Comparison of ENCODE assay signal across 18 cellular contexts in genomic region chr5:3077684-3078083, GRCh38.
DNase-seq lines count a peak whose midpoint lies in the region; ATAC-seq and TF ChIP-seq lines count a peak whose summit lies in the region.
"Had no signal": no experiment of that assay in that cellular context is flagged by ENCODE, and none has a peak within 500 bp of the region (broad histone marks: within the 10 kb centered on the region; RNA-seq: fewer than 3 reads in every experiment).

No MANE protein-coding gene starts in this region.

- H3K4me3 ChIP-seq in H7 (ENCODE audit: insufficient read depth, low read depth, low read length) (no peak overlapping the region), heart right ventricle (no peak overlapping the region)
- H3K4me3 ChIP-seq: BLaER1 had no signal

- CTCF ChIA-PET in WTC11 (lab: Charles Lee), result interaction anchor here (0.6 to 1.7 kb wide), 5 partner anchors 10 to 1288 kb away, joined by 3 to 8 read pairs (median 3); no protein-coding TSS in a partner anchor

- ATAC-seq in WTC11 (peak; percentile 78), heart right ventricle (no peak), T-helper 17 cell (no peak)

- H3K4me3 Mint-ChIP-seq in WTC11 (no peak overlapping the region), glutamatergic neuron (ENCODE audit: unreplicated experiment) (no peak overlapping the region), neural crest cell (no peak overlapping the region), T-helper 17 cell (no peak overlapping the region)
- H3K4me3 Mint-ChIP-seq: CD14-positive monocyte; CD4-positive, alpha-beta memory T cell had no signal

- no peak overlapping the region for H3K27ac ChIP-seq in heart right ventricle
- H3K27ac ChIP-seq: BLaER1 had no signal

- H3K4me1 Mint-ChIP-seq in WTC11, result peaks cover 8% of the 10 kb centered on the region; the same call in 1 of the 2 replicates
- H3K4me1 Mint-ChIP-seq in glutamatergic neuron (ENCODE audit: low read depth, unreplicated experiment), result peaks cover 3% of the 10 kb centered on the region
- H3K4me1 Mint-ChIP-seq in neural crest cell, result no peaks in the 10 kb centered on the region
- no peaks in the 10 kb centered on the region for H3K4me1 Mint-ChIP-seq in T-helper 17 cell
- H3K4me1 Mint-ChIP-seq: CD14-positive monocyte; CD4-positive, alpha-beta memory T cell had no signal

- POLR2A ChIA-PET in WTC11 (lab: Charles Lee), result no interaction called here

- no peak for TF ChIP-seq CTCF in WTC11 (IDR thresholded peaks at IDR 0.05)
- no peak for TF ChIP-seq CTCF in glutamatergic neuron (IDR thresholded peaks at IDR 0.05; ENCODE audit: partially characterized antibody, unreplicated experiment)
- TF ChIP-seq CTCF in neural crest cell (conservative IDR thresholded peaks at IDR 0.05), result no peak
- no peak for TF ChIP-seq CTCF in heart right ventricle (IDR thresholded peaks at IDR 0.05)

- H3K9me3 ChIP-seq in heart right ventricle (peaks cover 0 to 41% (median 5%) of the 10 kb centered on the region in 11 donors), T-helper 17 cell (ENCODE audit: control insufficient read depth, low read length, poor library complexity, severe bottlenecking) (no peaks in the 10 kb centered on the region)

- intact Hi-C loops in heart right ventricle (cut with DNase I), result no loop called here

- peaks cover 12% of the 10 kb centered on the region for H3K9me3 Mint-ChIP-seq in WTC11
- H3K9me3 Mint-ChIP-seq in glutamatergic neuron (ENCODE audit: unreplicated experiment), result peaks cover 18% of the 10 kb centered on the region
- peaks cover 16% of the 10 kb centered on the region for H3K9me3 Mint-ChIP-seq in neural crest cell

- H3K36me3 ChIP-seq in H7 (replicated peaks; ENCODE audit: control insufficient read depth, insufficient read depth, low read length), result no peaks in the 10 kb centered on the region
- no peaks in the 10 kb centered on the region for H3K36me3 ChIP-seq in heart right ventricle
- H3K36me3 ChIP-seq: BLaER1 had no signal

- no peak overlapping the region for H3K27ac Mint-ChIP-seq in WTC11
- peak overlapping the region; percentile 68 for H3K27ac Mint-ChIP-seq in glutamatergic neuron (ENCODE audit: unreplicated experiment)
- peak overlapping the region; percentile 80 for H3K27ac Mint-ChIP-seq in neural crest cell (ENCODE audit: unreplicated experiment)
- H3K27ac Mint-ChIP-seq in T-helper 17 cell, result no peak overlapping the region
- H3K27ac Mint-ChIP-seq: CD14-positive monocyte; CD4-positive, alpha-beta memory T cell had no signal

- H3K4me1 ChIP-seq in heart right ventricle, result no peaks in the 10 kb centered on the region
- H3K4me1 ChIP-seq: BLaER1 had no signal

- H3K36me3 Mint-ChIP-seq in WTC11, result peaks cover 8% of the 10 kb centered on the region; the same call in 1 of the 2 replicates
- peaks cover 15% of the 10 kb centered on the region for H3K36me3 Mint-ChIP-seq in glutamatergic neuron (ENCODE audit: unreplicated experiment)
- peaks cover 3% of the 10 kb centered on the region for H3K36me3 Mint-ChIP-seq in neural crest cell (ENCODE audit: low read depth)
- no peaks in the 10 kb centered on the region for H3K36me3 Mint-ChIP-seq in T-helper 17 cell (ENCODE audit: low read depth)
- H3K36me3 Mint-ChIP-seq: CD14-positive monocyte had no signal

- H3K27me3 Mint-ChIP-seq in WTC11 (ENCODE audit: low read depth) (peaks cover 8% of the 10 kb centered on the region), glutamatergic neuron (ENCODE audit: unreplicated experiment) (peaks cover 10% of the 10 kb centered on the region), neural crest cell (ENCODE audit: low read depth) (no peaks in the 10 kb centered on the region), T-helper 17 cell (no peaks in the 10 kb centered on the region)
- H3K27me3 Mint-ChIP-seq: CD4-positive, alpha-beta memory T cell had no signal

- H3K27me3 ChIP-seq in H7 (ENCODE audit: control insufficient read depth, insufficient read depth, low read length), result no peaks in the 10 kb centered on the region
- H3K27me3 ChIP-seq in heart right ventricle, result peaks cover 0 to 6% (median 0%) of the 10 kb centered on the region in 7 donors
- H3K27me3 ChIP-seq: BLaER1 had no signal

- WGBS in heart right ventricle, 2 donors, result 60 to 64% methylated on average over 10 of the region's 10 CpGs

- DNase-seq in H7 (peak; percentile 62), WTC11 (ENCODE audit: low spot score) (no peak), glutamatergic neuron (no peak), neural crest cell (ENCODE audit: low read depth, low spot score) (no peak), heart right ventricle (no peak), midbrain (lab: John Stamatoyannopoulos, UW) (no peak), T-helper 17 cell (no peak), NOMO-1 treated with dmso at 0.1 percent for 144 hours (lab: John Stamatoyannopoulos, UW; ENCODE audit: unreplicated experiment) (no peak)
- DNase-seq: 8988T, DMS153, DMS79, GDM1, GOT3, HCEC 1CT, IMR-90 had no signal

TF ChIP-seq in WTC11, 78 proteins besides CTCF, POLR2A, EP300 and RAD21:
- TF ChIP-seq JAZF1 (CRISPR knock-in tag; IDR thresholded peaks at IDR 0.05) (no peak), MAX (CRISPR knock-in tag; IDR thresholded peaks at IDR 0.05) (peak; percentile 31; the same call in 1 of the 2 replicates)

Comparison
In these comparisons a context has a peak if more than half of its experiments do, and no peak if none do; other contexts are left out.
1. H3K27ac Mint-ChIP-seq: peak in glutamatergic neuron (single experiment) and neural crest cell (single experiment); none in WTC11 (single experiment) and T-helper 17 cell (single experiment).